ENCODE assay signal across 13 cellular contexts in the genomic region with DNA sequence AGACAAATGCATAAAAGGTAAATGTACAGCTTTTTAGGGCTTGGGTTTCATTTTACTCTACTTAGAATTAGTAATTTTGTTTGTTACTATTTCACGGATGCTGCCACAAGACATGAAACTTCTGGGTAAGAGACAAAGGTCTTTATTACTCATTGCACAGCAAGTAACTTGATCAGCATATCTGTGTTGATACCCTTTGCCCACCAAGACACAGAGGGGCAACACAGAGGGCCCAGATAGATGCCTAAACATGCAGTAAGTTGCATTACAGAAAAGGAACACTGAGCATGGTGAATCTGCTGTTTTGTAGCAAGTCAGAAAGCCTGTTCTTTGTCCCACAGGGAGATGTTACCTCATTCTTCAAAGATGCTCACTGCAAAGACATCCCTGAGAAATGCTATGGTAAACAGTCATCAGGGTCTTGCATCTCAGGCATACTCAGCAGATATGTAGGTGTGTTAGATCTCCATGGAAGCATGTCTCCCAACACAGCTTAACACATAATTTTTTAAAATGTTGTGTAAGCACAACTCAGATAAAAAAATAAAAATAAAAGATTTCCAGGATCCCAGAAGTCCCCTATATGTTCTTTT. TPM values are rescaled to one million over a fixed set of nuclear protein-coding genes. Genes with fewer than 3 reads are reported as not detected.
DNase-seq lines count a peak whose midpoint lies in the region; ATAC-seq and TF ChIP-seq lines count a peak whose summit lies in the region.
"Had no signal": no experiment of that assay in that cellular context is flagged by ENCODE, and none has a peak within 500 bp of the region (broad histone marks: within the 10 kb centered on the region; RNA-seq: fewer than 3 reads in every experiment).

No MANE protein-coding gene starts in this region.

- peak; percentile 29 for ATAC-seq in GM18868 (IDR thresholded peaks at IDR 0.05; ENCODE audit: unreplicated experiment)
- ATAC-seq in RWPE2 (ENCODE audit: low read depth), result peak; percentile 63; the same call in 2 of the 3 replicates
- ATAC-seq in T-cell (replicated peaks in 1 of 4), result no peak
- ATAC-seq: heart left ventricle had no signal

- H3K27ac Mint-ChIP-seq in T-cell (no peak overlapping the region), endothelial cell (ENCODE audit: unreplicated experiment) (no peak overlapping the region)
- H3K27ac Mint-ChIP-seq: activated B cell treated with CpG ODN at 0.5 μM for 24 hours had no signal

- H3K4me1 Mint-ChIP-seq in T-cell, result peaks cover 3 to 7% (median 4%) of the 10 kb centered on the region in 3 donors
- peaks cover 7% of the 10 kb centered on the region for H3K4me1 Mint-ChIP-seq in endothelial cell (ENCODE audit: unreplicated experiment)
- H3K4me1 Mint-ChIP-seq: activated B cell treated with CpG ODN at 0.5 μM for 24 hours had no signal

- H3K4me3 Mint-ChIP-seq in T-cell, result no peak overlapping the region
- no peak overlapping the region for H3K4me3 Mint-ChIP-seq in endothelial cell (ENCODE audit: unreplicated experiment)
- H3K4me3 Mint-ChIP-seq: activated B cell treated with CpG ODN at 0.5 μM for 24 hours had no signal

- H3K27ac ChIP-seq in RWPE2 (ENCODE audit: poor library complexity, severe bottlenecking), result no peak overlapping the region
- H3K27ac ChIP-seq: C4-2B, heart left ventricle, HL-60 had no signal

- CTCF ChIA-PET in T-cell (lab: Charles Lee), result no interaction called here

- H3K36me3 ChIP-seq in RWPE2 (ENCODE audit: low read depth), result peaks cover 64% of the 10 kb centered on the region
- H3K36me3 ChIP-seq: heart left ventricle had no signal

- peaks cover 62% of the 10 kb centered on the region for H3K4me1 ChIP-seq in RWPE2 (ENCODE audit: insufficient read depth, poor library complexity, severe bottlenecking)

- no peaks in the 10 kb centered on the region for H3K9me3 Mint-ChIP-seq in T-cell
- H3K9me3 Mint-ChIP-seq in endothelial cell (ENCODE audit: unreplicated experiment), result no peaks in the 10 kb centered on the region
- H3K9me3 Mint-ChIP-seq: activated B cell treated with CpG ODN at 0.5 μM for 24 hours had no signal

- H3K4me3 ChIP-seq in RWPE2 (ENCODE audit: severe bottlenecking) (no peak overlapping the region), foreskin fibroblast (ENCODE audit: low read depth in 1 of 2, low read length in 2 of 2) (no peak overlapping the region)
- H3K4me3 ChIP-seq: heart left ventricle had no signal

- H3K27me3 ChIP-seq in RWPE2 (ENCODE audit: insufficient read depth, poor library complexity, severe bottlenecking), result no peaks in the 10 kb centered on the region

- H3K36me3 Mint-ChIP-seq in T-cell (no peaks in the 10 kb centered on the region), endothelial cell (ENCODE audit: low read depth, unreplicated experiment) (peaks cover 3% of the 10 kb centered on the region)

- POLR2A ChIA-PET in T-cell (lab: Charles Lee), result interaction anchor here in 1 of 2 donors (0.6 kb wide), 1 partner anchor 1443 kb away, joined by 3 read pairs; no protein-coding TSS in a partner anchor

- DNase-seq in AG08396 (ENCODE audit: low spot score) (peak; percentile 28), RWPE2 (ENCODE audit: low spot score) (no peak), foreskin fibroblast (peak; percentile 47 to 62), T-cell (no peak), NCI-H1436 (lab: John Stamatoyannopoulos, UW) (no peak), endothelial cell (ENCODE audit: low spot score) (no peak)
- no peak for DNase-seq in stimulated activated naive CD4-positive, alpha-beta T cell (lab: John Stamatoyannopoulos, UW)
- DNase-seq: activated B cell treated with CpG ODN at 0.5 μM for 24 hours, heart left ventricle, NCI-H2081 had no signal

- H3K27me3 Mint-ChIP-seq in T-cell (no peaks in the 10 kb centered on the region), endothelial cell (ENCODE audit: unreplicated experiment) (no peaks in the 10 kb centered on the region)

- H3K9me3 ChIP-seq in RWPE2 (ENCODE audit: severe bottlenecking), result no peaks in the 10 kb centered on the region
- H3K9me3 ChIP-seq: heart left ventricle had no signal

- TF ChIP-seq CTCF in RWPE2 (IDR thresholded peaks at IDR 0.05; ENCODE audit: poor library complexity, severe bottlenecking) (no peak), foreskin fibroblast (IDR thresholded peaks at IDR 0.05; ENCODE audit: low read depth, low read length) (no peak), endothelial cell (IDR thresholded peaks at IDR 0.05; ENCODE audit: unreplicated experiment) (no peak)

RNA-seq across cellular contexts. Expression of a gene that starts 10.3 kb away (rescaled TPM):
- total RNA-seq in T-cell, result 1 to 10 TPM in 1 of 5 donors, under 1 TPM in 4; 0.16 to 1.5 (median 0.51) TPM
- 15.1 TPM for total RNA-seq in endothelial cell (ENCODE audit: unreplicated experiment)

Comparison
In these comparisons a context has a peak if more than half of its experiments do, and no peak if none do; other contexts are left out.
1. DNase-seq: peak in AG08396 (single experiment) and foreskin fibroblast (2 of 2); none in RWPE2 (single experiment), stimulated activated naive CD4-positive, alpha-beta T cell (0 of 6), T-cell (0 of 34), NCI-H1436 (single experiment) and endothelial cell (single experiment).
2. ATAC-seq: peak in GM18868 (single experiment) and RWPE2 (single experiment); none in T-cell (0 of 4).